1 cellular context compared by ENCODE assay signal in the genomic region with DNA sequence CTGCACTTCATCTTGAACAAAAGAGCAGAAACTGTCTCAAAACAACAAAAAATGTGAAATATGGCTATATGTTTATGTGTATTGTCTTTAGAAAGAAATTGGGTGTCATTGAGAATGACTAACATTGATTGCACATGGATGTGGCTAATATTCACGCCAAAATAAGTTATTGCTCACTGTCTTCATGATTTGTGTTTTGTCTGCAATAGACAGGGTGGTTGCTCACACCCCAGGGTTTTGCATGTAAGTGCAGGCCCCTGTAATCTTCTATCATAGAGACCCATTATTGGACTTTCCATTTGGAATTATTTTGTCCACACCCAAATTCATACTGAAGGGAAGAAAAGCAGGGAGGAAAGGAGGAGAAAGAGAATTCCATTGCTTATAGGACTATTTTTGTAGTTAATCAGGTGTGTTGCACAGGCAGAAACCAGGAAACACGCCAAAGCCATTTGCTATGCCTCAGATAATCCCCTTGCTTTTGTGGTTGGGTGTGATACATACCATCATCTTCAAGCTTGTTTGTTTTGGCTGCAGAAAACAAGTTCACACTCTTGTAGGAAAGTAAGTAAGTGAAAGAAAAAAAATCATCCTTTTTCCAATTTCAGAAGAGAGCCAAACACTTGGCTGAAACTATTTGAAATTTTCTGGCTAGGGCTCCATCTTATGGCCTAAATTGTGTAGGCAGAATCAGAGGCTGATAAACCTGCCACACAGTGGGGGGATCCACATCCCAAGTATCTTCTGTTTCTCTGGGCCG.
TF ChIP-seq lines count a peak whose summit lies in the region.

No MANE protein-coding gene starts in this region.

TF ChIP-seq in IMR-90, 13 proteins besides CTCF, POLR2A, EP300 and RAD21 (continued from another document):
- TF ChIP-seq, protein P1, sequence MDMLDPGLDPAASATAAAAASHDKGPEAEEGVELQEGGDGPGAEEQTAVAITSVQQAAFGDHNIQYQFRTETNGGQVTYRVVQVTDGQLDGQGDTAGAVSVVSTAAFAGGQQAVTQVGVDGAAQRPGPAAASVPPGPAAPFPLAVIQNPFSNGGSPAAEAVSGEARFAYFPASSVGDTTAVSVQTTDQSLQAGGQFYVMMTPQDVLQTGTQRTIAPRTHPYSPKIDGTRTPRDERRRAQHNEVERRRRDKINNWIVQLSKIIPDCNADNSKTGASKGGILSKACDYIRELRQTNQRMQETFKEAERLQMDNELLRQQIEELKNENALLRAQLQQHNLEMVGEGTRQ (IDR thresholded peaks at IDR 0.05; ENCODE audit: low read depth, low read length), result no peak
- no peak for TF ChIP-seq FOS (IDR thresholded peaks at IDR 0.05; ENCODE audit: low read depth, low read length)
